In the genomic region with DNA sequence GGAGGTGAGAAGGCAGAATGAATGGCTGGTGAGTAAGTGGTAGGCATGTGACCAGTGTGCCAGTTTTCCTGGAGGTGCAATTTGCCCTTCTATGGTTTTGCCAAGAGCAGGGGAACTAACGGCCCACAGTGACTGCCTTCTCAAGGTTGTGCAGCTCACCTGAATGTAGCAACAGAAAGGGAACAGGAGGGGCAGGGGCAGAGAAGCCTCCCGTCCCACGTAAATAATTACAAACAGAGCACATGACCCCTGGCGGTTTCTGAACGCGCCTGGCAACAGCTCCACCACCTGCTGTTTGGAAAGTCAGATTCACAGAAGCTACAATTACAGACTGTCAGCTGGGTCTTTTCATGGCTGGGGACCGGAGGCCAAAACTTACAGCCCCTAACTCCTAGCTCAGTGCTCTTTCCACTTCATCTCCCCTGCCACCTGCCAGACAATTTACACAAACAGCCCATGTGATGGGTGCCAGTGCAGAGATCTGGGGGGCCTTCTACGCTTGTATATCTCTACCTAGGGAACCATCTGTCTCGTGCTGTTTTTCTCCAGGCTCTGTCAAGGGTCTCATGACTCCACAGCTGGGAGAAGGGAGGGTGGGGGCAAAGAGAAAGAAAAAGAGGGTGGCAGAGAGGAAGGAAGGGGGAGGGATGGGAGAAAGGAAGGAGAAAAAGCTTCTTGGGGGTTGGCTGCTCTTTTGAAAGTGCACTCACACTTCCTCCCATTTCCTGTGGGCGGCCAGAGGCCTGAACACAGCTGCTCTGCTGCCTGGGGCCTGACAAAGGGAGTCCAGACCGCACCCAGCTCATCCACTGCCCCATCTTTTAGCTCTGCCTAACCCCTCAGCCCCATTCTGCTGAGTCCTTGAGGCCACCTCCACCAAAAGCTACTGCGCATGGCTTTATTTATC, we compare ENCODE assay signal across 8 cellular contexts.
DNase-seq lines count a peak whose midpoint lies in the region; ATAC-seq, FAIRE-seq and TF ChIP-seq lines count a peak whose summit lies in the region.

No MANE protein-coding gene starts in this region.

- TF ChIP-seq CTCF in PC-9 (conservative IDR thresholded peaks at IDR 0.05), result no peak

- peak; percentile 96 for FAIRE-seq in GM12891 (lab: Jason Lieb, UNC)

- peaks cover 70% of the 10 kb centered on the region for H3K4me1 Mint-ChIP-seq in central memory CD8-positive, alpha-beta T cell

- no peak overlapping the region for H3K4me2 ChIP-seq in PC-9

- peak overlapping the region; percentile 100 for H3K27ac Mint-ChIP-seq in central memory CD8-positive, alpha-beta T cell (ENCODE audit: low read depth)

- H3K27me3 ChIP-seq in PC-9 (ENCODE audit: insufficient read depth, low read depth), result no peaks in the 10 kb centered on the region

- no peaks in the 10 kb centered on the region for H3K27me3 Mint-ChIP-seq in central memory CD8-positive, alpha-beta T cell

- no peaks in the 10 kb centered on the region for H3K9me3 Mint-ChIP-seq in central memory CD8-positive, alpha-beta T cell

- no peak overlapping the region for H2AFZ ChIP-seq in PC-9

- H3K36me3 ChIP-seq in PC-9 (ENCODE audit: low read depth), result peaks cover 19% of the 10 kb centered on the region

- H3F3A ChIP-seq in PC-9 (ENCODE audit: insufficient read depth, low read depth), result no peaks in the 10 kb centered on the region

- CTCF ChIA-PET in PC-9 (lab: Charles Lee), result interaction anchor here (0.6 kb wide), 1 partner anchor 147 kb away, joined by 3 read pairs; a partner anchor contains a TSS

- POLR2A ChIA-PET in PC-9 (lab: Charles Lee; ENCODE audit: unreplicated experiment), result no interaction called here

- H3K9me3 ChIP-seq in PC-9 (ENCODE audit: insufficient read depth, low read depth), result no peaks in the 10 kb centered on the region

- TF ChIP-seq POLR2A in GM12891 (IDR thresholded peaks at IDR 0.05; ENCODE audit: low read depth, low read length), result no peak; the same call in 1 of the 2 replicates

- peak overlapping the region; percentile 80 for H3K4me3 Mint-ChIP-seq in central memory CD8-positive, alpha-beta T cell

- H3K4me3 ChIP-seq in PC-9, result no peak overlapping the region

- H4K20me1 ChIP-seq in PC-9 (ENCODE audit: insufficient read depth), result no peaks in the 10 kb centered on the region

- intact Hi-C loops in left colon (cut with DNase I, micrococcal nuclease), result loop anchor here in 1 of 2 donors (5.0 kb wide), 1 partner anchor 149 kb away; a partner anchor contains a TSS
- intact Hi-C loops in PC-9 (cut with micrococcal nuclease; ENCODE audit: unreplicated experiment), result no loop called here

- no peak overlapping the region for H3K27ac ChIP-seq in PC-9

- no peaks in the 10 kb centered on the region for H3K79me2 ChIP-seq in PC-9 (ENCODE audit: low read depth)

- DNase-seq in GM12891 (ENCODE audit: insufficient read length, low spot score), result peak; percentile 77
- DNase-seq in NCI-H1436 (lab: John Stamatoyannopoulos, UW), result peak; percentile 73
- DNase-seq in UCSD-AML1 (lab: John Stamatoyannopoulos, UW; ENCODE audit: unreplicated experiment), result peak; percentile 78
- peak; percentile 44 to 71 for DNase-seq in central memory CD8-positive, alpha-beta T cell (ENCODE audit: low spot score in 2 of 2)
- DNase-seq in left colon, result peak; percentile 69 to 79
- peak; percentile 41 to 42 for DNase-seq in stimulated activated CD4-positive, alpha-beta T cell treated with anti-CD3 and anti-CD28 coated beads, Interleukin-2, amount 100 ng/mL, for 48 hours
- DNase-seq in PC-9, result no peak

- peaks cover 44% of the 10 kb centered on the region for H3K36me3 Mint-ChIP-seq in central memory CD8-positive, alpha-beta T cell (ENCODE audit: insufficient read depth)

- BruUV-seq in PC-9 (replicated peaks; lab: Mats Ljungman, UMichigan), result no TSS peak

- ATAC-seq in HG02642 (IDR thresholded peaks at IDR 0.05; ENCODE audit: poor library complexity, unreplicated experiment) (peak; percentile 74), left colon (peak; percentile 62)
- peak; percentile 39 for ATAC-seq in central memory CD8-positive, alpha-beta T cell (replicated peaks; ENCODE audit: extremely low read depth, poor library complexity, severe bottlenecking)

- H3K4me1 ChIP-seq in PC-9 (replicated peaks; ENCODE audit: insufficient read depth), result no peaks in the 10 kb centered on the region

- H3K9me2 ChIP-seq in PC-9 (ENCODE audit: insufficient read depth), result no peaks in the 10 kb centered on the region

TF ChIP-seq in GM12891, 5 proteins besides CTCF, POLR2A, EP300 and RAD21:
- TF ChIP-seq POU2F2 (IDR thresholded peaks at IDR 0.05; ENCODE audit: low read depth, low read length), result no peak
- TF ChIP-seq POLR2AphosphoS5 (IDR thresholded peaks at IDR 0.05; ENCODE audit: low read depth, low read length), result peak; percentile 43; the same call in 1 of the 2 replicates
- peak; percentile 84 for TF ChIP-seq SPI1 (IDR thresholded peaks at IDR 0.05; ENCODE audit: low read depth, low read length)
- no peak for TF ChIP-seq TAF1 (IDR thresholded peaks at IDR 0.05; ENCODE audit: low read depth, low read length)
- TF ChIP-seq PAX5 (IDR thresholded peaks at IDR 0.05; ENCODE audit: insufficient read depth, low read length, severe bottlenecking), result no peak

Comparison
In these comparisons a context has a peak if more than half of its experiments do, and no peak if none do; other contexts are left out.
1. DNase-seq: peak in GM12891 (single experiment), NCI-H1436 (single experiment), UCSD-AML1 (single experiment), central memory CD8-positive, alpha-beta T cell (2 of 2), left colon (2 of 2) and stimulated activated CD4-positive, alpha-beta T cell treated with anti-CD3 and anti-CD28 coated beads, Interleukin-2, amount 100 ng/mL, for 48 hours (2 of 2); none in PC-9 (0 of 2).
2. Peak in every context shown above with its lines, with median percentiles within 50 percentile points of each other: ATAC-seq.